In genomic region chr6:142902636-142903053, GRCh38 we compare ENCODE assay signal across 8 cellular contexts. TPM values are rescaled to one million over a fixed set of nuclear protein-coding genes. Genes with fewer than 3 reads are reported as not detected.
DNase-seq lines count a peak whose midpoint lies in the region; ATAC-seq and TF ChIP-seq lines count a peak whose summit lies in the region.

No MANE protein-coding gene starts in this region.

- no peaks in the 10 kb centered on the region for H3K9me3 ChIP-seq in skeletal muscle satellite cell (replicated peaks; ENCODE audit: low read length)

- peak overlapping the region; percentile 62 for H3K4me3 Mint-ChIP-seq in activated T-cell treated with anti-CD3 and anti-CD28 coated beads, Interleukin-2, amount 50 U/mL, for 24 hours

- H3K27me3 ChIP-seq in skeletal muscle satellite cell (ENCODE audit: control insufficient read depth, insufficient read depth, low read length): no peaks in the 10 kb centered on the region

- no peaks in the 10 kb centered on the region for H3K36me3 ChIP-seq in skeletal muscle satellite cell (ENCODE audit: insufficient read depth, low read length)

- TF ChIP-seq CTCF in fibroblast of villous mesenchyme (IDR thresholded peaks at IDR 0.05; ENCODE audit: insufficient read depth, low read depth, low read length): no peak

- peak overlapping the region; percentile 93 for H3K27ac Mint-ChIP-seq in activated T-cell treated with anti-CD3 and anti-CD28 coated beads, Interleukin-2, amount 50 U/mL, for 24 hours

- H3K4me1 Mint-ChIP-seq in activated T-cell treated with anti-CD3 and anti-CD28 coated beads, Interleukin-2, amount 50 U/mL, for 24 hours (ENCODE audit: low read depth): peaks cover 67% of the 10 kb centered on the region

- peak overlapping the region; percentile 76 for H3K4me2 ChIP-seq in skeletal muscle satellite cell (ENCODE audit: low read length)

- no peaks in the 10 kb centered on the region for H3K27me3 Mint-ChIP-seq in activated T-cell treated with anti-CD3 and anti-CD28 coated beads, Interleukin-2, amount 50 U/mL, for 24 hours

- ATAC-seq in GM18519 (IDR thresholded peaks at IDR 0.05; ENCODE audit: low FRiP score, unreplicated experiment) (peak; percentile 68), HG02973 (IDR thresholded peaks at IDR 0.05; ENCODE audit: unreplicated experiment) (peak; percentile 74)

- peak; percentile 40 for DNase-seq in NOMO-1 treated with DMSO at 0.1 percent for 48 hours (lab: John Stamatoyannopoulos, UW; ENCODE audit: unreplicated experiment)
- DNase-seq in activated T-cell treated with anti-CD3 and anti-CD28 coated beads, Interleukin-2, amount 50 U/mL, for 24 hours: peak; percentile 72
- peak; percentile 98 for DNase-seq in fibroblast of villous mesenchyme (ENCODE audit: low read depth)
- DNase-seq in NCI-H146 (lab: John Stamatoyannopoulos, UW): no peak
- DNase-seq in COR-L47 (lab: John Stamatoyannopoulos, UW): no peak

- no peaks in the 10 kb centered on the region for H3K9me3 Mint-ChIP-seq in activated T-cell treated with anti-CD3 and anti-CD28 coated beads, Interleukin-2, amount 50 U/mL, for 24 hours

- H3K4me1 ChIP-seq in skeletal muscle satellite cell (ENCODE audit: control insufficient read depth, insufficient read depth, low read length): peaks cover 33% of the 10 kb centered on the region

- H3K36me3 Mint-ChIP-seq in activated T-cell treated with anti-CD3 and anti-CD28 coated beads, Interleukin-2, amount 50 U/mL, for 24 hours (ENCODE audit: low read depth): peaks cover 33% of the 10 kb centered on the region

- H3K4me3 ChIP-seq in fibroblast of villous mesenchyme (ENCODE audit: low read depth, low read length) (peak overlapping the region; percentile 19), skeletal muscle satellite cell (ENCODE audit: low read length) (peak overlapping the region; percentile 53)

- peak overlapping the region; percentile 89 for H3K9ac ChIP-seq in skeletal muscle satellite cell (ENCODE audit: low read depth, low read length)

RNA-seq across cellular contexts. Expression of gene HIVEP2, which starts 42.3 kb away (rescaled TPM):
- total RNA-seq in fibroblast of villous mesenchyme: 18.0 and 28.9 TPM in 2 replicates
- total RNA-seq in skeletal muscle satellite cell (2012; rRNA removed): 10.9 and 12.2 TPM in 2 replicates

Comparison
In these comparisons a context has a peak if more than half of its experiments do, and no peak if none do; other contexts are left out.
1. DNase-seq: peak in NOMO-1 treated with DMSO at 0.1 percent for 48 hours (single experiment), activated T-cell treated with anti-CD3 and anti-CD28 coated beads, Interleukin-2, amount 50 U/mL, for 24 hours (single experiment) and fibroblast of villous mesenchyme (single experiment); none in NCI-H146 (single experiment) and COR-L47 (single experiment).